In genomic region chr17:79006794-79007503, GRCh38 we compare ENCODE assay signal across 11 cellular contexts. TPM values are rescaled to one million over a fixed set of nuclear protein-coding genes. Genes with fewer than 3 reads are reported as not detected.
DNase-seq lines count a peak whose midpoint lies in the region; ATAC-seq and TF ChIP-seq lines count a peak whose summit lies in the region.
"Had no signal": no experiment of that assay in that cellular context is flagged by ENCODE, and none has a peak within 500 bp of the region (broad histone marks: within the 10 kb centered on the region; RNA-seq: fewer than 3 reads in every experiment).

No MANE protein-coding gene starts in this region.

- intact Hi-C loops in breast epithelium (cut with DNase I; ENCODE audit: low total_unique reads) = no loop called here
- intact Hi-C loops in upper lobe of right lung (cut with DNase I) = no loop called here

- H3K4me1 ChIP-seq in breast epithelium (peaks cover 17 to 21% of the 10 kb centered on the region in 2 donors), upper lobe of right lung (peaks cover 44% of the 10 kb centered on the region)

- H3K27me3 ChIP-seq in breast epithelium (no peaks in the 10 kb centered on the region), upper lobe of right lung (no peaks in the 10 kb centered on the region)

- no peaks in the 10 kb centered on the region for H3K9me3 Mint-ChIP-seq in activated naive CD4-positive, alpha-beta T cell treated with anti-CD3 and anti-CD28 coated beads, Interleukin-2, amount 10 ng/mL, durations not matched to agents 7 days and 5 days
- peaks cover 3% of the 10 kb centered on the region for H3K9me3 Mint-ChIP-seq in neural crest cell

- H3K27me3 Mint-ChIP-seq in activated naive CD4-positive, alpha-beta T cell treated with anti-CD3 and anti-CD28 coated beads, Interleukin-2, amount 10 ng/mL, durations not matched to agents 7 days and 5 days = peaks cover 6% of the 10 kb centered on the region
- no peaks in the 10 kb centered on the region for H3K27me3 Mint-ChIP-seq in neural crest cell (ENCODE audit: low read depth)

- peaks cover 24% of the 10 kb centered on the region for H3K36me3 Mint-ChIP-seq in activated naive CD4-positive, alpha-beta T cell treated with anti-CD3 and anti-CD28 coated beads, Interleukin-2, amount 10 ng/mL, durations not matched to agents 7 days and 5 days
- H3K36me3 Mint-ChIP-seq in neural crest cell (ENCODE audit: low read depth) = no peaks in the 10 kb centered on the region

- CTCF ChIA-PET in activated naive CD4-positive, alpha-beta T cell treated with anti-CD3 and anti-CD28 coated beads, Interleukin-2, amount 10 ng/mL, durations not matched to agents 7 days and 5 days (lab: Charles Lee) = no interaction called here

- peak overlapping the region; percentile 75 for H3K27ac Mint-ChIP-seq in activated naive CD4-positive, alpha-beta T cell treated with anti-CD3 and anti-CD28 coated beads, Interleukin-2, amount 10 ng/mL, durations not matched to agents 7 days and 5 days
- H3K27ac Mint-ChIP-seq in neural crest cell (ENCODE audit: unreplicated experiment) = no peak overlapping the region

- no peaks in the 10 kb centered on the region for H3K9me3 ChIP-seq in breast epithelium
- no peaks in the 10 kb centered on the region for H3K9me3 ChIP-seq in upper lobe of right lung

- TF ChIP-seq POLR2A in breast epithelium (IDR thresholded peaks at IDR 0.05) = no peak

- H3K36me3 ChIP-seq in breast epithelium (no peaks in the 10 kb centered on the region), upper lobe of right lung (peaks cover 5% of the 10 kb centered on the region)

- no peak overlapping the region for H3K4me3 ChIP-seq in breast epithelium
- no peak overlapping the region for H3K4me3 ChIP-seq in upper lobe of right lung

- no peak for ATAC-seq in upper lobe of right lung
- ATAC-seq in HG02840 (IDR thresholded peaks at IDR 0.05; ENCODE audit: low FRiP score, unreplicated experiment) = no peak

- no peak for TF ChIP-seq CTCF in breast epithelium (IDR thresholded peaks at IDR 0.05)
- no peak for TF ChIP-seq CTCF in neural crest cell (conservative IDR thresholded peaks at IDR 0.05)
- no peak for TF ChIP-seq CTCF in upper lobe of right lung (IDR thresholded peaks at IDR 0.05)

- peak overlapping the region; percentile 89 to 96 for H3K27ac ChIP-seq in breast epithelium
- H3K27ac ChIP-seq in upper lobe of right lung = no peak overlapping the region
- H3K27ac ChIP-seq: parathyroid adenoma had no signal

- peak overlapping the region; percentile 81 for H3K4me3 Mint-ChIP-seq in activated naive CD4-positive, alpha-beta T cell treated with anti-CD3 and anti-CD28 coated beads, Interleukin-2, amount 10 ng/mL, durations not matched to agents 7 days and 5 days
- H3K4me3 Mint-ChIP-seq in neural crest cell = peak overlapping the region; percentile 93

- DNase-seq in activated naive CD4-positive, alpha-beta T cell treated with anti-CD3 and anti-CD28 coated beads, Interleukin-2, amount 10 ng/mL, durations not matched to agents 7 days and 5 days = peak; percentile 17
- DNase-seq in activated naive CD4-positive, alpha-beta T cell (lab: John Stamatoyannopoulos, UW) = no peak
- peak in 1 of 2 donors; percentile 48 for DNase-seq in breast epithelium (ENCODE audit: low spot score in 2 of 2)
- no peak for DNase-seq in neural crest cell (ENCODE audit: low read depth, low spot score)
- DNase-seq in upper lobe of right lung = peak; percentile 49
- DNase-seq in NCI-H774 (lab: John Stamatoyannopoulos, UW) = no peak
- DNase-seq in NCI-H146 (lab: John Stamatoyannopoulos, UW) = no peak
- DNase-seq: GOT3, NCI-H446 had no signal

- H3K4me1 Mint-ChIP-seq in activated naive CD4-positive, alpha-beta T cell treated with anti-CD3 and anti-CD28 coated beads, Interleukin-2, amount 10 ng/mL, durations not matched to agents 7 days and 5 days = peaks cover 54% of the 10 kb centered on the region
- H3K4me1 Mint-ChIP-seq in neural crest cell = peaks cover 32% of the 10 kb centered on the region

RNA-seq across cellular contexts. Expression of gene CANT1, which starts 2.6 kb away (rescaled TPM):
- total RNA-seq in breast epithelium (10 to 100 TPM; 26.1 to 48.1 (median 41.0) TPM), neural crest cell (62.1 and 63.8 TPM in 2 replicates), upper lobe of right lung (59.6 TPM)

RNA-seq across cellular contexts. Expression of gene C1QTNF1, which starts 17.0 kb away (rescaled TPM):
- total RNA-seq in breast epithelium = 100 to 1,000 TPM in 1 of 3 donors, 10 to 100 TPM in 2; 54.0 to 326 (median 61.9) TPM
- total RNA-seq in neural crest cell = 0.89 and 1.0 TPM in 2 replicates
- total RNA-seq in upper lobe of right lung = 28.3 TPM

RNA-seq across cellular contexts. Expression of gene LGALS3BP, which starts 27.2 kb away (rescaled TPM):
- total RNA-seq in breast epithelium = 100 to 1,000 TPM; 192 to 532 (median 206) TPM
- total RNA-seq in neural crest cell = 21.7 and 24.3 TPM in 2 replicates
- 405 TPM for total RNA-seq in upper lobe of right lung

Comparison
In these comparisons a context has a peak if more than half of its experiments do, and no peak if none do; other contexts are left out.
1. DNase-seq: peak in activated naive CD4-positive, alpha-beta T cell treated with anti-CD3 and anti-CD28 coated beads, Interleukin-2, amount 10 ng/mL, durations not matched to agents 7 days and 5 days (single experiment) and upper lobe of right lung (single experiment); none in activated naive CD4-positive, alpha-beta T cell (0 of 4), neural crest cell (single experiment), NCI-H774 (single experiment) and NCI-H146 (single experiment).
2. RNA of gene C1QTNF1, which starts 17.0 kb away (total RNA-seq): 54.0 to 326 TPM in breast epithelium and 28.3 TPM in upper lobe of right lung (single experiment); 0.89 to 1.0 TPM in neural crest cell; every median in the first group is over 10 times any median in the second.